Comparison of ENCODE assay signal across 2 cellular contexts in genomic region chr17:76383645-76384221, GRCh38.
TF ChIP-seq lines count a peak whose summit lies in the region.

No MANE protein-coding gene starts in this region.

TF ChIP-seq in Ishikawa, 13 proteins besides CTCF, POLR2A, EP300 and RAD21:
- TF ChIP-seq ZBTB7A (IDR thresholded peaks at IDR 0.05; ENCODE audit: low read depth): peak; percentile 48; the same call in 1 of the 2 replicates
- TF ChIP-seq CREB1 (IDR thresholded peaks at IDR 0.05; ENCODE audit: low read depth): no peak
- TF ChIP-seq FOXM1 (IDR thresholded peaks at IDR 0.05; ENCODE audit: borderline replicate concordance, low read depth): no peak
- TF ChIP-seq MAX (IDR thresholded peaks at IDR 0.05): no peak; the same call in 1 of the 2 replicates
- TF ChIP-seq TCF12 (IDR thresholded peaks at IDR 0.05; ENCODE audit: low read depth): no peak
- TF ChIP-seq TEAD4 (IDR thresholded peaks at IDR 0.05): no peak
- TF ChIP-seq EGR1 (IDR thresholded peaks at IDR 0.05): peak; percentile 59
- TF ChIP-seq TAF1 (IDR thresholded peaks at IDR 0.05; ENCODE audit: low read depth): no peak
- TF ChIP-seq CEBPB (IDR thresholded peaks at IDR 0.05): no peak
- no peak for TF ChIP-seq REST (IDR thresholded peaks at IDR 0.05; ENCODE audit: low read depth)

TF ChIP-seq in H1, 55 proteins besides CTCF, POLR2A, EP300 and RAD21:
- TF ChIP-seq E2F6 (IDR thresholded peaks at IDR 0.05) (peak; percentile 18; the same call in 1 of the 2 replicates), GABPA (IDR thresholded peaks at IDR 0.05; ENCODE audit: borderline replicate concordance, insufficient read depth, low read length) (0 out of 2 replicates have a peak, but pooled peaks have one; percentile 26), SRF (IDR thresholded peaks at IDR 0.05; ENCODE audit: low read depth, low read length) (no peak), SIN3A (conservative IDR thresholded peaks at IDR 0.05 in 1 of 2, IDR thresholded peaks at IDR 0.05 in 1 of 2; ENCODE audit: low read depth in 1 of 2, low read length in 2 of 2) (peak in 1 of 2 experiments; percentile 32; a peak in 1 of 4 replicates), EZH2 (IDR thresholded peaks at IDR 0.05; ENCODE audit: low read depth, low read length, severe bottlenecking) (peak; percentile 59), SUZ12 (IDR thresholded peaks at IDR 0.05; ENCODE audit: low read length) (peak; percentile 58; the same call in 1 of the 2 replicates), RNF2 (IDR thresholded peaks at IDR 0.05; ENCODE audit: borderline replicate concordance, low read depth, low read length, missing control alignments, poor library complexity, severe bottlenecking) (peak; percentile 30), KDM4A (IDR thresholded peaks at IDR 0.05; ENCODE audit: low read depth, low read length, severe bottlenecking) (no peak)
